1 cellular context compared by ENCODE assay signal in the genomic region with DNA sequence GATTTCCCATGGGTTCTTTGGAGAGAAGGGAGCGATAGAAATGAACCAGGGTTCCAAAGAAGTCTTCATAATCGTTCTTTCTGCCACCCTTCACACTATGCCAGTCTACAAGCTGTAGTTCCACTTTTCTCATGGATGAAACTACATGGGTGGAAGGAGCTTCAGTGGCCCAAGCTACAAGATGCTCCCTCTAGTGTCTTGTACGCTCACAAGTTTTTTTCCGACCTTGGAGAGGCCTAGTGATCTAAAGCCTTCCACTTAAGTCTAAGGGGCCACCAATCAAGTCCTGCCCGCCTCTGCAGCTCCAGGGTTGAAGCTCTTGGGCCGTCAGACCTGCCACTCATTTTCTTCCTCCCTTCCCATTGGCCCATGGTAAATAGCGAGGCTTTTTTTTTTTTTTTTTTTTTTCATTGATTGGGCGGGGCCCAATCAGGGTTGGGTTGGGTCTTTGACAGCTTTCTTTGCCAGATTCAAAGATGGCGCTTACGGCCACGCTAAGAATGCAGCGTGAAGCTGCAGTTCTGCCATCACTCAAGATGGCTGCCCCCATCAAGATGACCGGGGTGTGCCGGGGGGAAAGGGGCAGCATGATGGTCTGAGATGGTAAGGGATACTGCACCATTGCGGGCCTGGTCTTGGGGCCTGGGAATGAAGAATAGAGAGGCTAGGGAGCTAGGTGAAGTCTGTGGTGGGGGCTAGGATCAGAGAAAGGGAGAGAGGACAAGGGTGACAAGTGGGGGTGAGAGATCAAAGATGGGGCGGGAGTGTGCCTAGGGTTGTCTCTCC.
A peak's percentile ranks its signal among the peaks of the same experiment; 100 is the strongest.
TF ChIP-seq lines count a peak whose summit lies in the region.

A gene (plus strand): TSS at position 527 of the 786 bp plus-strand sequence. CDS start 430 bp downstream, outside the sequence.

TF ChIP-seq in HepG2, 621 proteins besides CTCF, POLR2A, EP300 and RAD21 (continued from another document and continues in another):
- TF ChIP-seq SIN3A (IDR thresholded peaks at IDR 0.05; ENCODE audit: borderline replicate concordance, low read depth, low read length) (no peak), GLI4 (CRISPR knock-in tag; IDR thresholded peaks at IDR 0.05; ENCODE audit: borderline replicate concordance) (no peak), SALL2 (CRISPR knock-in tag; IDR thresholded peaks at IDR 0.05) (peak; percentile 15; the same call in 1 of the 2 replicates), AGO1 (IDR thresholded peaks at IDR 0.05; ENCODE audit: low read depth, low read length, poor library complexity, severe bottlenecking) (no peak), ZNF510 (CRISPR knock-in tag; IDR thresholded peaks at IDR 0.05; ENCODE audit: low read depth) (no peak), IKZF4 (CRISPR knock-in tag; IDR thresholded peaks at IDR 0.05; ENCODE audit: borderline replicate concordance, low read depth, not compliant biosample characterization) (no peak), EHMT2 (IDR thresholded peaks at IDR 0.05; ENCODE audit: borderline replicate concordance, low read depth, low read length) (peak; percentile 29; the same call in 1 of the 2 replicates), TEAD3 (CRISPR knock-in tag; optimal IDR thresholded peaks at IDR 0.05; ENCODE audit: borderline replicate concordance) (no peak), ZNF788 (CRISPR knock-in tag; IDR thresholded peaks at IDR 0.05; ENCODE audit: borderline replicate concordance) (peak; percentile 39; the same call in 1 of the 2 replicates), ZKSCAN8 (CRISPR knock-in tag; IDR thresholded peaks at IDR 0.05; ENCODE audit: borderline replicate concordance) (no peak), KDM5A (IDR thresholded peaks at IDR 0.05; ENCODE audit: borderline replicate concordance, low read length) (peak; percentile 66; the same call in 1 of the 2 replicates), ZNF296 (CRISPR knock-in tag; conservative IDR thresholded peaks at IDR 0.05) (no peak), ZNF547 (CRISPR knock-in tag; IDR thresholded peaks at IDR 0.05) (0 out of 2 replicates have a peak, but pooled peaks have one; percentile 6), KAT2B (IDR thresholded peaks at IDR 0.05; ENCODE audit: borderline replicate concordance, low read depth, low read length) (no peak), MIER2 (CRISPR knock-in tag; IDR thresholded peaks at IDR 0.05) (no peak), ZBTB20 (CRISPR knock-in tag; IDR thresholded peaks at IDR 0.05; ENCODE audit: borderline replicate concordance, low read depth) (0 out of 2 replicates have a peak, but pooled peaks have one; percentile 19), ZNF546 (CRISPR knock-in tag; conservative IDR thresholded peaks at IDR 0.05) (no peak), TOPORS (CRISPR knock-in tag; IDR thresholded peaks at IDR 0.05) (no peak), MXI1 (IDR thresholded peaks at IDR 0.05; ENCODE audit: borderline replicate concordance, low read depth, low read length) (peak; percentile 93; the same call in 2 of the 3 replicates), MBNL3 (CRISPR knock-in tag; conservative IDR thresholded peaks at IDR 0.05) (no peak), MEIS1 (CRISPR knock-in tag; IDR thresholded peaks at IDR 0.05; ENCODE audit: borderline replicate concordance) (peak; percentile 78; the same call in 1 of the 2 replicates), GATA4 (IDR thresholded peaks at IDR 0.05; ENCODE audit: borderline replicate concordance, low read depth) (no peak), TARDBP (CRISPR knock-in tag; IDR thresholded peaks at IDR 0.05) (no peak; the same call in 1 of the 2 replicates), RFX5 (IDR thresholded peaks at IDR 0.05; ENCODE audit: low read depth, low read length) (no peak), ZNF143 (CRISPR knock-in tag; IDR thresholded peaks at IDR 0.05) (no peak), HMG20A (CRISPR knock-in tag; IDR thresholded peaks at IDR 0.05; ENCODE audit: borderline replicate concordance) (no peak; the same call in 1 of the 2 replicates), TSC22D2 (CRISPR knock-in tag; IDR thresholded peaks at IDR 0.05; ENCODE audit: borderline replicate concordance) (no peak), MTF1 (CRISPR knock-in tag; IDR thresholded peaks at IDR 0.05) (no peak), ZNF567 (CRISPR knock-in tag; IDR thresholded peaks at IDR 0.05; ENCODE audit: borderline replicate concordance) (no peak), SKI (IDR thresholded peaks at IDR 0.05; ENCODE audit: partially characterized antibody) (no peak), ZNF83 (CRISPR knock-in tag; IDR thresholded peaks at IDR 0.05; ENCODE audit: borderline replicate concordance) (no peak), ZNF180 (CRISPR knock-in tag; IDR thresholded peaks at IDR 0.05; ENCODE audit: borderline replicate concordance, low read depth) (no peak), ZNF331 (CRISPR knock-in tag; IDR thresholded peaks at IDR 0.05) (0 out of 2 replicates have a peak, but pooled peaks have one; percentile 19), FOXK1 (CRISPR knock-in tag; IDR thresholded peaks at IDR 0.05; ENCODE audit: borderline replicate concordance, low read depth) (no peak; the same call in 1 of the 2 replicates)
- TF ChIP-seq, protein P1, sequence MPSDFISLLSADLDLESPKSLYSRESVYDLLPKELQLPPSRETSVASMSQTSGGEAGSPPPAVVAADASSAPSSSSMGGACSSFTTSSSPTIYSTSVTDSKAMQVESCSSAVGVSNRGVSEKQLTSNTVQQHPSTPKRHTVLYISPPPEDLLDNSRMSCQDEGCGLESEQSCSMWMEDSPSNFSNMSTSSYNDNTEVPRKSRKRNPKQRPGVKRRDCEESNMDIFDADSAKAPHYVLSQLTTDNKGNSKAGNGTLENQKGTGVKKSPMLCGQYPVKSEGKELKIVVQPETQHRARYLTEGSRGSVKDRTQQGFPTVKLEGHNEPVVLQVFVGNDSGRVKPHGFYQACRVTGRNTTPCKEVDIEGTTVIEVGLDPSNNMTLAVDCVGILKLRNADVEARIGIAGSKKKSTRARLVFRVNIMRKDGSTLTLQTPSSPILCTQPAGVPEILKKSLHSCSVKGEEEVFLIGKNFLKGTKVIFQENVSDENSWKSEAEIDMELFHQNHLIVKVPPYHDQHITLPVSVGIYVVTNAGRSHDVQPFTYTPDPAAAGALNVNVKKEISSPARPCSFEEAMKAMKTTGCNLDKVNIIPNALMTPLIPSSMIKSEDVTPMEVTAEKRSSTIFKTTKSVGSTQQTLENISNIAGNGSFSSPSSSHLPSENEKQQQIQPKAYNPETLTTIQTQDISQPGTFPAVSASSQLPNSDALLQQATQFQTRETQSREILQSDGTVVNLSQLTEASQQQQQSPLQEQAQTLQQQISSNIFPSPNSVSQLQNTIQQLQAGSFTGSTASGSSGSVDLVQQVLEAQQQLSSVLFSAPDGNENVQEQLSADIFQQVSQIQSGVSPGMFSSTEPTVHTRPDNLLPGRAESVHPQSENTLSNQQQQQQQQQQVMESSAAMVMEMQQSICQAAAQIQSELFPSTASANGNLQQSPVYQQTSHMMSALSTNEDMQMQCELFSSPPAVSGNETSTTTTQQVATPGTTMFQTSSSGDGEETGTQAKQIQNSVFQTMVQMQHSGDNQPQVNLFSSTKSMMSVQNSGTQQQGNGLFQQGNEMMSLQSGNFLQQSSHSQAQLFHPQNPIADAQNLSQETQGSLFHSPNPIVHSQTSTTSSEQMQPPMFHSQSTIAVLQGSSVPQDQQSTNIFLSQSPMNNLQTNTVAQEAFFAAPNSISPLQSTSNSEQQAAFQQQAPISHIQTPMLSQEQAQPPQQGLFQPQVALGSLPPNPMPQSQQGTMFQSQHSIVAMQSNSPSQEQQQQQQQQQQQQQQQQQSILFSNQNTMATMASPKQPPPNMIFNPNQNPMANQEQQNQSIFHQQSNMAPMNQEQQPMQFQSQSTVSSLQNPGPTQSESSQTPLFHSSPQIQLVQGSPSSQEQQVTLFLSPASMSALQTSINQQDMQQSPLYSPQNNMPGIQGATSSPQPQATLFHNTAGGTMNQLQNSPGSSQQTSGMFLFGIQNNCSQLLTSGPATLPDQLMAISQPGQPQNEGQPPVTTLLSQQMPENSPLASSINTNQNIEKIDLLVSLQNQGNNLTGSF (CRISPR knock-in tag; IDR thresholded peaks at IDR 0.05), result no peak
- TF ChIP-seq, protein P2, sequence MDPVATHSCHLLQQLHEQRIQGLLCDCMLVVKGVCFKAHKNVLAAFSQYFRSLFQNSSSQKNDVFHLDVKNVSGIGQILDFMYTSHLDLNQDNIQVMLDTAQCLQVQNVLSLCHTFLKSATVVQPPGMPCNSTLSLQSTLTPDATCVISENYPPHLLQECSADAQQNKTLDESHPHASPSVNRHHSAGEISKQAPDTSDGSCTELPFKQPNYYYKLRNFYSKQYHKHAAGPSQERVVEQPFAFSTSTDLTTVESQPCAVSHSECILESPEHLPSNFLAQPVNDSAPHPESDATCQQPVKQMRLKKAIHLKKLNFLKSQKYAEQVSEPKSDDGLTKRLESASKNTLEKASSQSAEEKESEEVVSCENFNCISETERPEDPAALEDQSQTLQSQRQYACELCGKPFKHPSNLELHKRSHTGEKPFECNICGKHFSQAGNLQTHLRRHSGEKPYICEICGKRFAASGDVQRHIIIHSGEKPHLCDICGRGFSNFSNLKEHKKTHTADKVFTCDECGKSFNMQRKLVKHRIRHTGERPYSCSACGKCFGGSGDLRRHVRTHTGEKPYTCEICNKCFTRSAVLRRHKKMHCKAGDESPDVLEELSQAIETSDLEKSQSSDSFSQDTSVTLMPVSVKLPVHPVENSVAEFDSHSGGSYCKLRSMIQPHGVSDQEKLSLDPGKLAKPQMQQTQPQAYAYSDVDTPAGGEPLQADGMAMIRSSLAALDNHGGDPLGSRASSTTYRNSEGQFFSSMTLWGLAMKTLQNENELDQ (CRISPR knock-in tag; IDR thresholded peaks at IDR 0.05; ENCODE audit: borderline replicate concordance), result no peak
- TF ChIP-seq, protein P3, sequence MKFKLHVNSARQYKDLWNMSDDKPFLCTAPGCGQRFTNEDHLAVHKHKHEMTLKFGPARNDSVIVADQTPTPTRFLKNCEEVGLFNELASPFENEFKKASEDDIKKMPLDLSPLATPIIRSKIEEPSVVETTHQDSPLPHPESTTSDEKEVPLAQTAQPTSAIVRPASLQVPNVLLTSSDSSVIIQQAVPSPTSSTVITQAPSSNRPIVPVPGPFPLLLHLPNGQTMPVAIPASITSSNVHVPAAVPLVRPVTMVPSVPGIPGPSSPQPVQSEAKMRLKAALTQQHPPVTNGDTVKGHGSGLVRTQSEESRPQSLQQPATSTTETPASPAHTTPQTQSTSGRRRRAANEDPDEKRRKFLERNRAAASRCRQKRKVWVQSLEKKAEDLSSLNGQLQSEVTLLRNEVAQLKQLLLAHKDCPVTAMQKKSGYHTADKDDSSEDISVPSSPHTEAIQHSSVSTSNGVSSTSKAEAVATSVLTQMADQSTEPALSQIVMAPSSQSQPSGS (CRISPR knock-in tag; IDR thresholded peaks at IDR 0.05), result 0 out of 2 replicates have a peak, but pooled peaks have one; percentile 24
- TF ChIP-seq, protein P4, sequence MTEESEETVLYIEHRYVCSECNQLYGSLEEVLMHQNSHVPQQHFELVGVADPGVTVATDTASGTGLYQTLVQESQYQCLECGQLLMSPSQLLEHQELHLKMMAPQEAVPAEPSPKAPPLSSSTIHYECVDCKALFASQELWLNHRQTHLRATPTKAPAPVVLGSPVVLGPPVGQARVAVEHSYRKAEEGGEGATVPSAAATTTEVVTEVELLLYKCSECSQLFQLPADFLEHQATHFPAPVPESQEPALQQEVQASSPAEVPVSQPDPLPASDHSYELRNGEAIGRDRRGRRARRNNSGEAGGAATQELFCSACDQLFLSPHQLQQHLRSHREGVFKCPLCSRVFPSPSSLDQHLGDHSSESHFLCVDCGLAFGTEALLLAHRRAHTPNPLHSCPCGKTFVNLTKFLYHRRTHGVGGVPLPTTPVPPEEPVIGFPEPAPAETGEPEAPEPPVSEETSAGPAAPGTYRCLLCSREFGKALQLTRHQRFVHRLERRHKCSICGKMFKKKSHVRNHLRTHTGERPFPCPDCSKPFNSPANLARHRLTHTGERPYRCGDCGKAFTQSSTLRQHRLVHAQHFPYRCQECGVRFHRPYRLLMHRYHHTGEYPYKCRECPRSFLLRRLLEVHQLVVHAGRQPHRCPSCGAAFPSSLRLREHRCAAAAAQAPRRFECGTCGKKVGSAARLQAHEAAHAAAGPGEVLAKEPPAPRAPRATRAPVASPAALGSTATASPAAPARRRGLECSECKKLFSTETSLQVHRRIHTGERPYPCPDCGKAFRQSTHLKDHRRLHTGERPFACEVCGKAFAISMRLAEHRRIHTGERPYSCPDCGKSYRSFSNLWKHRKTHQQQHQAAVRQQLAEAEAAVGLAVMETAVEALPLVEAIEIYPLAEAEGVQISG (CRISPR knock-in tag; IDR thresholded peaks at IDR 0.05), result peak; percentile 81; the same call in 1 of the 2 replicates
- TF ChIP-seq, protein P5, sequence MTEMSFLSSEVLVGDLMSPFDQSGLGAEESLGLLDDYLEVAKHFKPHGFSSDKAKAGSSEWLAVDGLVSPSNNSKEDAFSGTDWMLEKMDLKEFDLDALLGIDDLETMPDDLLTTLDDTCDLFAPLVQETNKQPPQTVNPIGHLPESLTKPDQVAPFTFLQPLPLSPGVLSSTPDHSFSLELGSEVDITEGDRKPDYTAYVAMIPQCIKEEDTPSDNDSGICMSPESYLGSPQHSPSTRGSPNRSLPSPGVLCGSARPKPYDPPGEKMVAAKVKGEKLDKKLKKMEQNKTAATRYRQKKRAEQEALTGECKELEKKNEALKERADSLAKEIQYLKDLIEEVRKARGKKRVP (CRISPR knock-in tag; IDR thresholded peaks at IDR 0.05), result no peak
- TF ChIP-seq, protein P6, sequence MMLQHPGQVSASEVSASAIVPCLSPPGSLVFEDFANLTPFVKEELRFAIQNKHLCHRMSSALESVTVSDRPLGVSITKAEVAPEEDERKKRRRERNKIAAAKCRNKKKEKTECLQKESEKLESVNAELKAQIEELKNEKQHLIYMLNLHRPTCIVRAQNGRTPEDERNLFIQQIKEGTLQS (CRISPR knock-in tag; IDR thresholded peaks at IDR 0.05), result no peak
- TF ChIP-seq, protein P7, sequence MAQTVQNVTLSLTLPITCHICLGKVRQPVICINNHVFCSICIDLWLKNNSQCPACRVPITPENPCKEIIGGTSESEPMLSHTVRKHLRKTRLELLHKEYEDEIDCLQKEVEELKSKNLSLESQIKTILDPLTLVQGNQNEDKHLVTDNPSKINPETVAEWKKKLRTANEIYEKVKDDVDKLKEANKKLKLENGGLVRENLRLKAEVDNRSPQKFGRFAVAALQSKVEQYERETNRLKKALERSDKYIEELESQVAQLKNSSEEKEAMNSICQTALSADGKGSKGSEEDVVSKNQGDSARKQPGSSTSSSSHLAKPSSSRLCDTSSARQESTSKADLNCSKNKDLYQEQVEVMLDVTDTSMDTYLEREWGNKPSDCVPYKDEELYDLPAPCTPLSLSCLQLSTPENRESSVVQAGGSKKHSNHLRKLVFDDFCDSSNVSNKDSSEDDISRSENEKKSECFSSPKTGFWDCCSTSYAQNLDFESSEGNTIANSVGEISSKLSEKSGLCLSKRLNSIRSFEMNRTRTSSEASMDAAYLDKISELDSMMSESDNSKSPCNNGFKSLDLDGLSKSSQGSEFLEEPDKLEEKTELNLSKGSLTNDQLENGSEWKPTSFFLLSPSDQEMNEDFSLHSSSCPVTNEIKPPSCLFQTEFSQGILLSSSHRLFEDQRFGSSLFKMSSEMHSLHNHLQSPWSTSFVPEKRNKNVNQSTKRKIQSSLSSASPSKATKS (CRISPR knock-in tag; IDR thresholded peaks at IDR 0.05), result no peak
- TF ChIP-seq, protein P8, sequence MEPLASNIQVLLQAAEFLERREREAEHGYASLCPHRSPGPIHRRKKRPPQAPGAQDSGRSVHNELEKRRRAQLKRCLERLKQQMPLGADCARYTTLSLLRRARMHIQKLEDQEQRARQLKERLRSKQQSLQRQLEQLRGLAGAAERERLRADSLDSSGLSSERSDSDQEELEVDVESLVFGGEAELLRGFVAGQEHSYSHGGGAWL (CRISPR knock-in tag; IDR thresholded peaks at IDR 0.05), result no peak
